Comparison of ENCODE assay signal across 11 cellular contexts in the genomic region with DNA sequence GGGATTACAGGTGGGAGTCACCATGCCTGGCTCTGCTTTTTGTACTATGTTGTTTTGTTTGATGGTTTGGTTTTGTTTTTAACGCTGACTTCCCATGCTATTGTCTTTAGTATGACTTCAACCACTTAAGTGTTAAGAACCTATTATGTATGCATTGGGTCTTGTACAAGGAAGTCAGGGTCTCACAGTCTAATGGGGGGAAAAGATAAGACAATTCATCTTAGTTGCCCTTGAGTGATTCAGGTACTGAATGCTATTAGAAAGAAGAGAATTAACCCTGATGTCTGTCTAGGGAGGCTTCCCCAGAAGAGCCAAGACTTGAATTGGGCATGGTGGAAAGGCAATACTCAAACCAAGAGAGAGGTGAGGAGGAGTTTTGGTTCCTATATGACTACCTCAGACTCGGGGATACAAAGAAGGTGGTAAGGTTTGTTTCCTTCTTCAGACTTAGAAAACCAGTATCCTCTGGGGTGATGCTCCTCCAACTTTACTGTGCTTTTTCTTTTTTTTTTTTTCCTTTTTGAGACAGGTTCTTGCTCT.
DNase-seq lines count a peak whose midpoint lies in the region; ATAC-seq and TF ChIP-seq lines count a peak whose summit lies in the region.
"Had no signal": no experiment of that assay in that cellular context is flagged by ENCODE, and none has a peak within 500 bp of the region (broad histone marks: within the 10 kb centered on the region; RNA-seq: fewer than 3 reads in every experiment).

No MANE protein-coding gene starts in this region.

- no peak for DNase-seq in CD4-positive, alpha-beta T cell
- peak; percentile 57 for DNase-seq in T-helper 2 cell treated with Interferon-gamma antibody and Interleukin-4, amounts not matched to agents 5 μg/mL and 100 μg/mL, for 36 hours (ENCODE audit: low spot score)
- no peak for DNase-seq in UCSD-AML1 (lab: John Stamatoyannopoulos, UW; ENCODE audit: unreplicated experiment)
- DNase-seq in DMS114 treated with DMSO at 0.1 percent for 48 hours (lab: John Stamatoyannopoulos, UW; ENCODE audit: unreplicated experiment) = no peak
- no peak for DNase-seq in activated effector memory CD4-positive, alpha-beta T cell treated with Interleukin-2 at 50 U/mL for 16 hours
- DNase-seq: activated CD8-positive, alpha-beta memory T cell treated with anti-CD3 and anti-CD28 coated beads for 24 hours; NCI-H774 had no signal

- H3K4me1 ChIP-seq in gastroesophageal sphincter = peaks cover 13 to 81% (median 45%) of the 10 kb centered on the region in 3 donors

- ATAC-seq in CD4-positive, alpha-beta T cell (ENCODE audit: poor library complexity) = no peak
- ATAC-seq in GM18907 (IDR thresholded peaks at IDR 0.05; ENCODE audit: unreplicated experiment) (peak; percentile 76), HG02798 (IDR thresholded peaks at IDR 0.05; ENCODE audit: poor library complexity, unreplicated experiment) (peak; percentile 73), gastroesophageal sphincter (no peak)

- CTCF ChIA-PET in CD4-positive, alpha-beta T cell (lab: Charles Lee) = no interaction called here

- peaks cover 77% of the 10 kb centered on the region for H3K4me1 Mint-ChIP-seq in CD4-positive, alpha-beta T cell (ENCODE audit: low read depth)
- peaks cover 63% of the 10 kb centered on the region for H3K4me1 Mint-ChIP-seq in T-helper 2 cell treated with Interferon-gamma antibody and Interleukin-4, amounts not matched to agents 5 μg/mL and 100 μg/mL, for 36 hours (ENCODE audit: low read depth)

- H3K4me3 Mint-ChIP-seq in CD4-positive, alpha-beta T cell = no peak overlapping the region
- H3K4me3 Mint-ChIP-seq in T-helper 2 cell treated with Interferon-gamma antibody and Interleukin-4, amounts not matched to agents 5 μg/mL and 100 μg/mL, for 36 hours = peak overlapping the region; percentile 65

- H3K27ac Mint-ChIP-seq in CD4-positive, alpha-beta T cell = peak overlapping the region; percentile 67
- H3K27ac Mint-ChIP-seq in T-helper 2 cell treated with Interferon-gamma antibody and Interleukin-4, amounts not matched to agents 5 μg/mL and 100 μg/mL, for 36 hours = peak overlapping the region; percentile 86

- H3K27me3 ChIP-seq in CD4-positive, alpha-beta T cell (ENCODE audit: control insufficient read depth, insufficient read depth, low read length) = no peaks in the 10 kb centered on the region
- no peaks in the 10 kb centered on the region for H3K27me3 ChIP-seq in gastroesophageal sphincter

- no peak for TF ChIP-seq POLR2A in gastroesophageal sphincter (IDR thresholded peaks at IDR 0.05)

- WGBS in gastroesophageal sphincter (ENCODE audit: low coverage in 1 of 2), 2 donors = 88 to 94% methylated on average over 2 of the region's 2 CpGs

- no peak for TF ChIP-seq EP300 in gastroesophageal sphincter (IDR thresholded peaks at IDR 0.05)

- POLR2A ChIA-PET in CD4-positive, alpha-beta T cell (lab: Charles Lee) = interaction anchor here (1.1 kb wide), 1 partner anchor 65 kb away, joined by 3 read pairs; a partner anchor contains a TSS

- H3K36me3 Mint-ChIP-seq in CD4-positive, alpha-beta T cell (ENCODE audit: low read depth) = peaks cover 28% of the 10 kb centered on the region
- peaks cover 14% of the 10 kb centered on the region for H3K36me3 Mint-ChIP-seq in T-helper 2 cell treated with Interferon-gamma antibody and Interleukin-4, amounts not matched to agents 5 μg/mL and 100 μg/mL, for 36 hours (ENCODE audit: low read depth)

- TF ChIP-seq CTCF in CD4-positive, alpha-beta T cell (IDR thresholded peaks at IDR 0.05) = no peak
- no peak for TF ChIP-seq CTCF in gastroesophageal sphincter (IDR thresholded peaks at IDR 0.05)

- H3K4me3 ChIP-seq in gastroesophageal sphincter = no peak overlapping the region
- H3K4me3 ChIP-seq: vagina had no signal

- no peak overlapping the region for H3K27ac ChIP-seq in CD4-positive, alpha-beta T cell (ENCODE audit: low read depth, low read length)
- H3K27ac ChIP-seq in gastroesophageal sphincter = no peak overlapping the region
- H3K27ac ChIP-seq: vagina had no signal

- intact Hi-C loops in CD4-positive, alpha-beta T cell (cut with DNase I, micrococcal nuclease) = no loop called here

- no peaks in the 10 kb centered on the region for H3K9me3 Mint-ChIP-seq in CD4-positive, alpha-beta T cell
- no peaks in the 10 kb centered on the region for H3K9me3 Mint-ChIP-seq in T-helper 2 cell treated with Interferon-gamma antibody and Interleukin-4, amounts not matched to agents 5 μg/mL and 100 μg/mL, for 36 hours

- no peaks in the 10 kb centered on the region for H3K36me3 ChIP-seq in gastroesophageal sphincter
- H3K36me3 ChIP-seq: vagina had no signal

- H3K9me3 ChIP-seq in CD4-positive, alpha-beta T cell (ENCODE audit: control insufficient read depth, low read length) = no peaks in the 10 kb centered on the region
- H3K9me3 ChIP-seq in gastroesophageal sphincter = no peaks in the 10 kb centered on the region
- H3K9me3 ChIP-seq: vagina had no signal

- H3K27me3 Mint-ChIP-seq in CD4-positive, alpha-beta T cell = no peaks in the 10 kb centered on the region
- H3K27me3 Mint-ChIP-seq in T-helper 2 cell treated with Interferon-gamma antibody and Interleukin-4, amounts not matched to agents 5 μg/mL and 100 μg/mL, for 36 hours (ENCODE audit: low read depth) = no peaks in the 10 kb centered on the region

Comparison
In these comparisons a context has a peak if more than half of its experiments do, and no peak if none do; other contexts are left out.
1. ATAC-seq: peak in GM18907 (single experiment) and HG02798 (single experiment); none in CD4-positive, alpha-beta T cell (single experiment) and gastroesophageal sphincter (single experiment).